Comparison of ENCODE assay signal across 8 cellular contexts in genomic region chr1:17539202-17539525, GRCh38. TPM values are rescaled to one million over a fixed set of nuclear protein-coding genes. Genes with fewer than 3 reads are reported as not detected.
DNase-seq lines count a peak whose midpoint lies in the region; ATAC-seq and TF ChIP-seq lines count a peak whose summit lies in the region.

No MANE protein-coding gene starts in this region.

- ATAC-seq in omental fat pad (ENCODE audit: low FRiP score), result peak; percentile 24

- no peaks in the 10 kb centered on the region for H3K27me3 ChIP-seq in PC-9 (ENCODE audit: insufficient read depth, low read depth)
- peaks cover 0 to 22% (median 0%) of the 10 kb centered on the region in 4 donors for H3K27me3 ChIP-seq in esophagus squamous epithelium

- H3K9me3 ChIP-seq in PC-9 (ENCODE audit: insufficient read depth, low read depth), result no peaks in the 10 kb centered on the region
- H3K9me3 ChIP-seq in esophagus squamous epithelium, result no peaks in the 10 kb centered on the region

- no peaks in the 10 kb centered on the region for H3K9me2 ChIP-seq in PC-9 (ENCODE audit: insufficient read depth)

- no peak for TF ChIP-seq POLR2A in esophagus squamous epithelium (IDR thresholded peaks at IDR 0.05)

- H3K4me3 ChIP-seq in AG04449 (ENCODE audit: low read depth, low read length) (peak overlapping the region; percentile 46), PC-9 (peak overlapping the region; percentile 45; the same call in 1 of the 2 replicates), esophagus squamous epithelium (peak overlapping the region; percentile 24 to 80 (median 49))

- DNase-seq in AG04449 (ENCODE audit: low read depth, low spot score) (no peak), PC-9 (no peak), esophagus squamous epithelium (lab: John Stamatoyannopoulos, UW) (no peak), omental fat pad (ENCODE audit: low spot score) (no peak), NCI-H526 treated with DMSO at 0.1 percent for 48 hours (lab: John Stamatoyannopoulos, UW) (no peak), mesenteric fat pad (ENCODE audit: low spot score) (no peak)
- no peak for DNase-seq in NK-92 treated with Interleukin-12 subunit alpha and Interleukin-12 subunit beta, amount 100 ng/mL, for 24 hours (lab: John Stamatoyannopoulos, UW)
- DNase-seq in stimulated activated CD4-positive, alpha-beta T cell treated with anti-CD3 and anti-CD28 coated beads, Interleukin-4, amount 100 ng/mL, for 1 hour, result no peak

- intact Hi-C loops in PC-9 (cut with micrococcal nuclease; ENCODE audit: unreplicated experiment), result no loop called here
- intact Hi-C loops in esophagus squamous epithelium (cut with DNase I), result no loop called here

- H3K36me3 ChIP-seq in PC-9 (ENCODE audit: low read depth) (no peaks in the 10 kb centered on the region), esophagus squamous epithelium (peaks cover 0 to 8% (median 0%) of the 10 kb centered on the region in 3 donors)

- no peak for TF ChIP-seq CTCF in AG04449 (IDR thresholded peaks at IDR 0.05; ENCODE audit: insufficient read depth, low read length, missing control alignments)
- TF ChIP-seq CTCF in PC-9 (conservative IDR thresholded peaks at IDR 0.05), result no peak
- no peak for TF ChIP-seq CTCF in esophagus squamous epithelium (IDR thresholded peaks at IDR 0.05)
- TF ChIP-seq CTCF in omental fat pad (IDR thresholded peaks at IDR 0.05), result no peak

- H3K27ac ChIP-seq in PC-9, result no peak overlapping the region
- peak overlapping the region; percentile 89 to 96 (median 92) for H3K27ac ChIP-seq in esophagus squamous epithelium

- no peaks in the 10 kb centered on the region for H4K20me1 ChIP-seq in PC-9 (ENCODE audit: insufficient read depth)

- peaks cover 34% of the 10 kb centered on the region for H3K79me2 ChIP-seq in PC-9 (ENCODE audit: low read depth)

- 10 to 40% methylated on average over 2 to 8 of the region's 20 CpGs for WGBS in esophagus squamous epithelium, 2 donors

- H3K4me1 ChIP-seq in PC-9 (replicated peaks; ENCODE audit: insufficient read depth), result peaks cover 8% of the 10 kb centered on the region; the same call in 1 of the 2 replicates
- peaks cover 17 to 89% (median 34%) of the 10 kb centered on the region in 3 donors for H3K4me1 ChIP-seq in esophagus squamous epithelium

- H2AFZ ChIP-seq in PC-9, result no peak overlapping the region

- H3K4me2 ChIP-seq in PC-9, result peak overlapping the region; percentile 67; the same call in 1 of the 2 replicates

- no TSS peak for BruUV-seq in PC-9 (replicated peaks; lab: Mats Ljungman, UMichigan)

- CTCF ChIA-PET in AG04449 (lab: Yijun Ruan, JAX) (interaction anchor here (0.9 kb wide), 1 partner anchor 32 kb away, joined by 3 read pairs; no protein-coding TSS in a partner anchor), PC-9 (lab: Charles Lee) (interaction anchor here (0.6 kb wide), 1 partner anchor 14 kb away, joined by 3 read pairs; no protein-coding TSS in a partner anchor)

- H3F3A ChIP-seq in PC-9 (ENCODE audit: insufficient read depth, low read depth), result no peaks in the 10 kb centered on the region

- POLR2A ChIA-PET in AG04449 (lab: Yijun Ruan, JAX), result no interaction called here
- POLR2A ChIA-PET in PC-9 (lab: Charles Lee; ENCODE audit: unreplicated experiment), result no interaction called here

RNA-seq across cellular contexts. Expression of gene ARHGEF10L, which starts 0.3 kb away (rescaled TPM):
- total RNA-seq in PC-9 (2021) (21.6 and 25.4 TPM in 2 replicates), esophagus squamous epithelium (10 to 100 TPM; 30.0 to 61.4 (median 44.7) TPM), omental fat pad (10 to 100 TPM; 17.3 to 59.0 (median 39.9) TPM), mesenteric fat pad (37.0 TPM)
